Comparison of ENCODE assay signal across 8 cellular contexts in genomic region chr2:240437861-240438809, GRCh38. TPM values are rescaled to one million over a fixed set of nuclear protein-coding genes. Genes with fewer than 3 reads are reported as not detected.
A peak's percentile ranks its signal among the peaks of the same experiment; 100 is the strongest.
DNase-seq lines count a peak whose midpoint lies in the region; ATAC-seq, FAIRE-seq and TF ChIP-seq lines count a peak whose summit lies in the region.

No MANE protein-coding gene starts in this region.

- no peak for FAIRE-seq in H54 (lab: Jason Lieb, UNC)

- peak; percentile 90 for DNase-seq in H54 (ENCODE audit: insufficient read length, low spot score)
- peak; percentile 71 for DNase-seq in RKO (ENCODE audit: low spot score)
- peak; percentile 51 for DNase-seq in activated T-helper 9 cell treated with anti-CD3 and anti-CD28 coated beads, Interleukin-2, amount 50 U/mL, for 16 hours (ENCODE audit: low read depth)
- peak; percentile 50 to 88 for DNase-seq in foreskin fibroblast
- DNase-seq in osteoblast (ENCODE audit: insufficient read length, low spot score, missing footprints) = peak; percentile 100
- peak; percentile 86 for DNase-seq in testis

- H3K79me2 ChIP-seq in osteoblast (ENCODE audit: insufficient read depth, low read length) = peaks cover 52% of the 10 kb centered on the region

- H3K27ac ChIP-seq in BLaER1 treated with 17β-estradiol and CSF1 and Interleukin-3, amounts not matched to agents 10 nM and 100 nM = no peak overlapping the region; a peak in 1 of 22 replicates
- H3K27ac ChIP-seq in osteoblast (ENCODE audit: low read depth, low read length) (no peak overlapping the region), testis (no peak overlapping the region)

- no peaks in the 10 kb centered on the region for H3K36me3 ChIP-seq in BLaER1 treated with 17β-estradiol and CSF1 and Interleukin-3, amounts not matched to agents 10 nM and 100 nM
- H3K36me3 ChIP-seq in osteoblast (ENCODE audit: insufficient read depth, low read length) = no peaks in the 10 kb centered on the region
- H3K36me3 ChIP-seq in testis (ENCODE audit: low read depth, missing control alignments) = no peaks in the 10 kb centered on the region

- H3K4me2 ChIP-seq in BLaER1 treated with 17β-estradiol and CSF1 and Interleukin-3, amounts not matched to agents 10 nM and 100 nM = peak overlapping the region in 10 of 11 experiments; percentile 19 to 100 (median 45); a peak in 14 of 22 replicates
- peak overlapping the region; percentile 85 for H3K4me2 ChIP-seq in osteoblast (ENCODE audit: insufficient read depth, low read length)

- 34 to 69% methylated on average over 10 to 24 of the region's 24 CpGs for WGBS in testis, 2 donors

- TF ChIP-seq CTCF in foreskin fibroblast (IDR thresholded peaks at IDR 0.05; ENCODE audit: low read depth, low read length) = peak; percentile 98
- TF ChIP-seq CTCF in osteoblast (IDR thresholded peaks at IDR 0.05; ENCODE audit: extremely low read depth, low read depth, low read length) = peak; percentile 89
- peak; percentile 90 to 93 (median 92) for TF ChIP-seq CTCF in testis (IDR thresholded peaks at IDR 0.05)

- intact Hi-C loops in testis (cut with DNase I; ENCODE audit: low total_unique reads) = loop anchor here (5.0 kb wide), 1 partner anchor 206 kb away; no protein-coding TSS in a partner anchor

- no peaks in the 10 kb centered on the region for H3K9me3 ChIP-seq in BLaER1 treated with 17β-estradiol and CSF1 and Interleukin-3, amounts not matched to agents 10 nM and 100 nM (replicated peaks in 1 of 11)
- H3K9me3 ChIP-seq in osteoblast (ENCODE audit: low read depth, low read length) (no peaks in the 10 kb centered on the region), testis (no peaks in the 10 kb centered on the region)

- no peak for ATAC-seq in GM19035 (IDR thresholded peaks at IDR 0.05; ENCODE audit: unreplicated experiment)

- H3K9ac ChIP-seq in BLaER1 treated with 17β-estradiol and CSF1 and Interleukin-3, amounts not matched to agents 10 nM and 100 nM = peak overlapping the region in 2 of 11 experiments; percentile 7 to 35; a peak in 1 of 22 replicates

- H3K4me3 ChIP-seq in BLaER1 treated with 17β-estradiol and CSF1 and Interleukin-3, amounts not matched to agents 10 nM and 100 nM = no peak overlapping the region
- H3K4me3 ChIP-seq in foreskin fibroblast (ENCODE audit: low read depth in 1 of 2, low read length in 2 of 2) = peak overlapping the region; percentile 72 to 77
- H3K4me3 ChIP-seq in osteoblast (ENCODE audit: insufficient read depth, low read length) = peak overlapping the region; percentile 20
- peak overlapping the region in 1 of 2 donors; percentile 72 for H3K4me3 ChIP-seq in testis

- H2AFZ ChIP-seq in osteoblast (ENCODE audit: low read length) = no peak overlapping the region

- peaks cover 0 to 75% (median 42%) of the 10 kb centered on the region in 11 experiments; a peak in 19 of 22 replicates for H4K20me1 ChIP-seq in BLaER1 treated with 17β-estradiol and CSF1 and Interleukin-3, amounts not matched to agents 10 nM and 100 nM
- peaks cover 41% of the 10 kb centered on the region for H4K20me1 ChIP-seq in osteoblast (ENCODE audit: insufficient read depth, low read length)

- peaks cover 10 to 39% (median 32%) of the 10 kb centered on the region in 10 experiments for H3K4me1 ChIP-seq in BLaER1 treated with 17β-estradiol and CSF1 and Interleukin-3, amounts not matched to agents 10 nM and 100 nM
- peaks cover 26% of the 10 kb centered on the region for H3K4me1 ChIP-seq in osteoblast (ENCODE audit: insufficient read depth, low read length)
- H3K4me1 ChIP-seq in testis = peaks cover 23% of the 10 kb centered on the region

- TF ChIP-seq POLR2A in H54 (IDR thresholded peaks at IDR 0.05; ENCODE audit: low read depth, low read length) (no peak), testis (IDR thresholded peaks at IDR 0.05) (no peak)

- H3K27me3 ChIP-seq in BLaER1 treated with 17β-estradiol and CSF1 and Interleukin-3, amounts not matched to agents 10 nM and 100 nM = peaks cover 22 to 30% (median 27%) of the 10 kb centered on the region in 11 experiments
- H3K27me3 ChIP-seq in osteoblast (ENCODE audit: insufficient read depth, low read length) (no peaks in the 10 kb centered on the region), testis (no peaks in the 10 kb centered on the region)

RNA-seq across cellular contexts. Expression of gene GPC1, which starts 2.7 kb away (rescaled TPM):
- total RNA-seq in osteoblast = 44.8 and 54.3 TPM in 2 replicates
- 100 to 1,000 TPM; 244 to 479 TPM for total RNA-seq in testis
- 74.2 TPM for polyA plus RNA-seq in testis (ENCODE audit: insufficient read depth, low read depth, low replicate concordance)

Comparison
In these comparisons a context has a peak if more than half of its experiments do, and no peak if none do; other contexts are left out.
1. H3K4me3 ChIP-seq: peak in foreskin fibroblast (2 of 2) and osteoblast (single experiment); none in BLaER1 treated with 17β-estradiol and CSF1 and Interleukin-3, amounts not matched to agents 10 nM and 100 nM (0 of 10).
2. Peak in every context shown above with its lines, with median percentiles within 50 percentile points of each other: DNase-seq and CTCF ChIP-seq.